In genomic region chr9:91890662-91891061, GRCh38 we compare ENCODE assay signal across 26 cellular contexts. TPM values are rescaled to one million over a fixed set of nuclear protein-coding genes. Genes with fewer than 3 reads are reported as not detected.
"Had no signal": no experiment of that assay in that cellular context is flagged by ENCODE, and none has a peak within 500 bp of the region (broad histone marks: within the 10 kb centered on the region; RNA-seq: fewer than 3 reads in every experiment).

No MANE protein-coding gene starts in this region.

- H3K27ac Mint-ChIP-seq: activated CD4-positive, alpha-beta memory T cell treated with anti-CD3 and anti-CD28 coated beads, Interleukin-2, amount 10 ng/mL, durations not matched to agents 7 days and 5 days; activated CD4-positive, alpha-beta T cell treated with anti-CD3 and anti-CD28 coated beads, Interleukin-2, amount 10 ng/mL, durations not matched to agents 7 days and 5 days; activated naive CD4-positive, alpha-beta T cell treated with anti-CD3 and anti-CD28 coated beads, Interleukin-2, amount 10 ng/mL, durations not matched to agents 7 days and 5 days; activated naive CD8-positive, alpha-beta T cell treated with anti-CD3 and anti-CD28 coated beads for 36 hours; activated T-cell treated with anti-CD3 and anti-CD28 coated beads, Interleukin-2, amount 50 U/mL, for 72 hours; activated T-helper 2 cell treated with anti-CD3 and anti-CD28 coated beads, Interferon-gamma antibody, Interleukin-2, Interleukin-4, amounts not matched to agents 10 μg/mL and 5 μg/mL and 100 μg/mL, durations not matched to agents 14 hours and 24 hours and 36 hours; T-cell had no signal

- H3K27me3 ChIP-seq: brain microvascular endothelial cell, cardiac muscle cell, Peyer's patch, SJSA1 had no signal

- H3K27ac ChIP-seq: brain microvascular endothelial cell, cardiac muscle cell, Peyer's patch, RWPE1, SJSA1, VCaP had no signal

- H3K4me3 ChIP-seq: cardiac muscle cell, Peyer's patch, SJSA1 had no signal

- DNase-seq: activated CD4-positive, alpha-beta memory T cell treated with anti-CD3 and anti-CD28 coated beads, Interleukin-2, amount 10 ng/mL, durations not matched to agents 7 days and 5 days; activated CD4-positive, alpha-beta T cell treated with anti-CD3 and anti-CD28 coated beads, Interleukin-2, amount 10 ng/mL, durations not matched to agents 7 days and 5 days; activated CD4-positive, CD25-positive, alpha-beta regulatory T cell; activated gamma-delta T cell treated with Interleukin-2 at 50 U/mL for 16 hours; activated naive CD4-positive, alpha-beta T cell treated with anti-CD3 and anti-CD28 coated beads, Interleukin-2, amount 10 ng/mL, durations not matched to agents 7 days and 5 days; activated naive CD8-positive, alpha-beta T cell treated with anti-CD3 and anti-CD28 coated beads for 36 hours; activated T-cell treated with anti-CD3 and anti-CD28 coated beads, Interleukin-2, amount 50 U/mL, for 72 hours; brain microvascular endothelial cell; Karpas-422; MM.1S; NCI-H1105; NCI-H1436; NCI-H1694 treated with DMSO at 0.1 percent for 48 hours; NCI-H2029 treated with DMSO at 0.1 percent for 48 hours; NCI-H345; NCI-H510A; NCI-H69; Peyer's patch; Right ventricle myocardium superior; T-cell had no signal

- H3K4me3 Mint-ChIP-seq: activated CD4-positive, alpha-beta memory T cell treated with anti-CD3 and anti-CD28 coated beads, Interleukin-2, amount 10 ng/mL, durations not matched to agents 7 days and 5 days; activated CD4-positive, alpha-beta T cell treated with anti-CD3 and anti-CD28 coated beads, Interleukin-2, amount 10 ng/mL, durations not matched to agents 7 days and 5 days; activated naive CD4-positive, alpha-beta T cell treated with anti-CD3 and anti-CD28 coated beads, Interleukin-2, amount 10 ng/mL, durations not matched to agents 7 days and 5 days; activated naive CD8-positive, alpha-beta T cell treated with anti-CD3 and anti-CD28 coated beads for 36 hours; activated T-cell treated with anti-CD3 and anti-CD28 coated beads, Interleukin-2, amount 50 U/mL, for 72 hours; T-cell had no signal

- H3K4me1 Mint-ChIP-seq: activated CD4-positive, alpha-beta memory T cell treated with anti-CD3 and anti-CD28 coated beads, Interleukin-2, amount 10 ng/mL, durations not matched to agents 7 days and 5 days; activated CD4-positive, alpha-beta T cell treated with anti-CD3 and anti-CD28 coated beads, Interleukin-2, amount 10 ng/mL, durations not matched to agents 7 days and 5 days; activated naive CD4-positive, alpha-beta T cell treated with anti-CD3 and anti-CD28 coated beads, Interleukin-2, amount 10 ng/mL, durations not matched to agents 7 days and 5 days; activated naive CD8-positive, alpha-beta T cell treated with anti-CD3 and anti-CD28 coated beads for 36 hours; T-cell had no signal

- H3K4me1 ChIP-seq: SJSA1 had no signal

- H3K9me3 ChIP-seq: Peyer's patch, SJSA1 had no signal

- H3K36me3 ChIP-seq: brain microvascular endothelial cell, cardiac muscle cell, Peyer's patch, SJSA1 had no signal

- H3K9me3 Mint-ChIP-seq: activated CD4-positive, alpha-beta memory T cell treated with anti-CD3 and anti-CD28 coated beads, Interleukin-2, amount 10 ng/mL, durations not matched to agents 7 days and 5 days; activated CD4-positive, alpha-beta T cell treated with anti-CD3 and anti-CD28 coated beads, Interleukin-2, amount 10 ng/mL, durations not matched to agents 7 days and 5 days; activated naive CD4-positive, alpha-beta T cell treated with anti-CD3 and anti-CD28 coated beads, Interleukin-2, amount 10 ng/mL, durations not matched to agents 7 days and 5 days; activated naive CD8-positive, alpha-beta T cell treated with anti-CD3 and anti-CD28 coated beads for 36 hours; activated T-cell treated with anti-CD3 and anti-CD28 coated beads, Interleukin-2, amount 50 U/mL, for 72 hours; activated T-helper 2 cell treated with anti-CD3 and anti-CD28 coated beads, Interferon-gamma antibody, Interleukin-2, Interleukin-4, amounts not matched to agents 10 μg/mL and 5 μg/mL and 100 μg/mL, durations not matched to agents 14 hours and 24 hours and 36 hours; T-cell had no signal

- H3K36me3 Mint-ChIP-seq: activated naive CD4-positive, alpha-beta T cell treated with anti-CD3 and anti-CD28 coated beads, Interleukin-2, amount 10 ng/mL, durations not matched to agents 7 days and 5 days; activated naive CD8-positive, alpha-beta T cell treated with anti-CD3 and anti-CD28 coated beads for 36 hours; T-cell had no signal

- ATAC-seq: activated T-cell treated with anti-CD3 and anti-CD28 coated beads, Interleukin-2, amount 50 U/mL, for 72 hours; T-cell had no signal

RNA-seq across cellular contexts. Expression of gene ROR2, which starts 59.4 kb away (rescaled TPM):
- total RNA-seq: activated CD8-positive, alpha-beta memory T cell treated with anti-CD3 and anti-CD28 coated beads for 36 hours; activated naive CD8-positive, alpha-beta T cell treated with anti-CD3 and anti-CD28 coated beads for 36 hours; activated T-helper 2 cell treated with anti-CD3 and anti-CD28 coated beads, Interferon-gamma antibody, Interleukin-2, Interleukin-4, amounts not matched to agents 10 μg/mL and 5 μg/mL and 100 μg/mL, durations not matched to agents 14 hours and 24 hours and 36 hours had no signal
